In genomic region chr16:88089632-88090376, GRCh38 we compare ENCODE assay signal across 7 cellular contexts.
A peak's percentile ranks its signal among the peaks of the same experiment; 100 is the strongest.
DNase-seq lines count a peak whose midpoint lies in the region; ATAC-seq and TF ChIP-seq lines count a peak whose summit lies in the region.
"Not testable (repeated sequence)": the region's sequence is repeated elsewhere in the genome, so short reads cannot be mapped to it uniquely, and the experiment has no call there.

No MANE protein-coding gene starts in this region.

- 68% methylated on average over 23 of the region's 23 CpGs for WGBS in right cardiac atrium
- 73 to 77% methylated on average over 23 of the region's 23 CpGs for WGBS in sigmoid colon, 2 donors

- not testable (repeated sequence) for H3K27me3 ChIP-seq in fibroblast of lung (ENCODE audit: control insufficient read depth, insufficient read depth, low read length); right cardiac atrium (ENCODE audit: control insufficient read depth, insufficient read depth); sigmoid colon

- peak; percentile 37 for DNase-seq in CD1c-positive myeloid dendritic cell (ENCODE audit: extremely low spot score)
- DNase-seq in MV-4-11 (lab: John Stamatoyannopoulos, UW): peak; percentile 77
- peak in 31 of 56 donors; percentile 15 to 61 (median 30) for DNase-seq in amygdala (lab: John Stamatoyannopoulos, UW)
- DNase-seq in fibroblast of lung (ENCODE audit: low read depth in 2 of 2): peak; percentile 15 to 20
- peak; percentile 54 to 70 (median 65) for DNase-seq in right cardiac atrium
- DNase-seq in mucosa of descending colon: peak in 1 of 3 donors; percentile 51
- peak; percentile 81 for DNase-seq in sigmoid colon

- not testable (repeated sequence) for H3K27ac ChIP-seq in fibroblast of lung (ENCODE audit: insufficient read depth, low read length); right cardiac atrium (ENCODE audit: low read length)
- H3K27ac ChIP-seq in sigmoid colon: peak overlapping the region in 1 of 4 donors; percentile 3

- H3K4me3 ChIP-seq in fibroblast of lung (replicated peaks in 1 of 4; ENCODE audit: control extremely low read depth in 1 of 4, insufficient read depth in 1 of 4, low read depth in 3 of 4, low read length in 4 of 4); right cardiac atrium (ENCODE audit: low read length); mucosa of descending colon; sigmoid colon: not testable (repeated sequence)

- not testable (repeated sequence) for H3K4me2 ChIP-seq in fibroblast of lung (ENCODE audit: extremely low read depth, insufficient read depth, low read length)

- TF ChIP-seq EP300 in sigmoid colon (IDR thresholded peaks at IDR 0.05): not testable (repeated sequence)

- not testable (repeated sequence) for H3K36me3 ChIP-seq in fibroblast of lung (ENCODE audit: control insufficient read depth, insufficient read depth, low read length); mucosa of descending colon (ENCODE audit: low read depth); sigmoid colon

- not testable (repeated sequence) for TF ChIP-seq CTCF in fibroblast of lung (conservative IDR thresholded peaks at IDR 0.05 in 1 of 2, IDR thresholded peaks at IDR 0.05 in 1 of 2; ENCODE audit: low read depth in 1 of 2, low read length in 2 of 2); mucosa of descending colon (IDR thresholded peaks at IDR 0.05); sigmoid colon (IDR thresholded peaks at IDR 0.05)

- H3K9ac ChIP-seq in fibroblast of lung (ENCODE audit: insufficient read depth, low read length): not testable (repeated sequence)

- H4K20me1 ChIP-seq in fibroblast of lung (ENCODE audit: control insufficient read depth, extremely low read depth, insufficient read depth, low read length): not testable (repeated sequence)

- not testable (repeated sequence) for H3K4me1 ChIP-seq in fibroblast of lung (ENCODE audit: control insufficient read depth, extremely low read depth, insufficient read depth, low read length); right cardiac atrium (ENCODE audit: control insufficient read depth, insufficient read depth, low read length); mucosa of descending colon (ENCODE audit: low read depth); sigmoid colon

- not testable (repeated sequence) for H3K79me2 ChIP-seq in fibroblast of lung (ENCODE audit: control insufficient read depth, insufficient read depth, low read length)

- not testable (repeated sequence) for H2AFZ ChIP-seq in fibroblast of lung (ENCODE audit: low read length)

- intact Hi-C loops in right cardiac atrium (cut with DNase I); mucosa of descending colon (cut with DNase I, micrococcal nuclease); sigmoid colon (cut with DNase I): not testable (repeated sequence)

- ATAC-seq in right cardiac atrium (peak; percentile 24 to 38), mucosa of descending colon (peak; percentile 17)

- TF ChIP-seq POLR2A in sigmoid colon (IDR thresholded peaks at IDR 0.05): not testable (repeated sequence)

- not testable (repeated sequence) for H3K9me3 ChIP-seq in fibroblast of lung (ENCODE audit: control insufficient read depth, insufficient read depth, low read depth, low read length); right cardiac atrium (ENCODE audit: control insufficient read depth, low read length); mucosa of descending colon; sigmoid colon
